Comparison of ENCODE assay signal across 8 cellular contexts in the genomic region with DNA sequence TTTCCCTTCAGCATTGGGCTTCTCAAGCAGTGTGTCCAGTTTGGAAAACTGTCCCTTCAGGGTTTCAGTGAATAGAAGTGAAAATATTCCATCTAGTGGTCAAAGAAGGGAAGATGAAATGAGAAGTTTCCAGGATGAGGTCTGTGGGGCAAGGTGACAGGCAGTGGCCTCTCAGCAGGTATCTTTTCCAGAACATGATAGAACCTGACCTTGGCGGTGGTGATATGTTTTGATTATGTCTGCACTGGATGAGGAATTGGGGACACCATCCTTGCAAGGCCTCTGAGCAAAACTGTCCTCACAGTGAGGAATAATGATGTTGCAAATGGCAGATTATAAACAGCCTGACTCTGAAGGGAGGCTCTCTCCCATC. TPM values are rescaled to one million over a fixed set of nuclear protein-coding genes. Genes with fewer than 3 reads are reported as not detected.
A peak's percentile ranks its signal among the peaks of the same experiment; 100 is the strongest.
DNase-seq lines count a peak whose midpoint lies in the region; ATAC-seq and TF ChIP-seq lines count a peak whose summit lies in the region.

No MANE protein-coding gene starts in this region.

- no peak overlapping the region for H3K4me2 ChIP-seq in Karpas-422 (ENCODE audit: low read depth, low read length, poor library complexity, severe bottlenecking)

- no peaks in the 10 kb centered on the region for H3K4me1 ChIP-seq in Karpas-422 (ENCODE audit: low read length)

- no peak for ATAC-seq in HG03159 (IDR thresholded peaks at IDR 0.05; ENCODE audit: unreplicated experiment)

- H3K36me3 ChIP-seq in BJ (ENCODE audit: control insufficient read depth, insufficient read depth, low read length) (peaks cover 6% of the 10 kb centered on the region), brain microvascular endothelial cell (replicated peaks) (no peaks in the 10 kb centered on the region), Karpas-422 (ENCODE audit: insufficient read depth, low read length) (peaks cover 43% of the 10 kb centered on the region)

- in situ Hi-C loops in brain microvascular endothelial cell (cut with HindIII; ENCODE audit: low pct_ligation_motif_present, low sequenced_read_pairs), result no loop called here

- H3K27me3 ChIP-seq in BJ (ENCODE audit: control insufficient read depth, insufficient read depth, low read length) (no peaks in the 10 kb centered on the region), brain microvascular endothelial cell (replicated peaks) (no peaks in the 10 kb centered on the region), Karpas-422 (ENCODE audit: low read length) (no peaks in the 10 kb centered on the region)

- H2AFZ ChIP-seq in Karpas-422 (ENCODE audit: low read length), result no peak overlapping the region

- peak; percentile 41 for TF ChIP-seq CTCF in BJ (IDR thresholded peaks at IDR 0.05; ENCODE audit: insufficient read depth, low read depth, low read length)
- TF ChIP-seq CTCF in brain microvascular endothelial cell (IDR thresholded peaks at IDR 0.05; ENCODE audit: low read depth, low read length, missing control alignments), result peak; percentile 41

- no peaks in the 10 kb centered on the region for H3K9me2 ChIP-seq in Karpas-422 (replicated peaks; ENCODE audit: insufficient read depth, low read length)

- peaks cover 52% of the 10 kb centered on the region for H3K79me2 ChIP-seq in Karpas-422 (ENCODE audit: low read length)

- no peak overlapping the region for H3K9ac ChIP-seq in Karpas-422 (ENCODE audit: low read length)

- H3K9me3 ChIP-seq in Karpas-422 (ENCODE audit: low read length), result no peaks in the 10 kb centered on the region

- DNase-seq in BJ (ENCODE audit: low read depth) (no peak), LHCN-M2 (ENCODE audit: low read depth) (peak; percentile 38), brain microvascular endothelial cell (no peak), midbrain (lab: John Stamatoyannopoulos, UW) (peak; percentile 31), caudate nucleus (lab: John Stamatoyannopoulos, UW) (no peak), Karpas-422 (no peak), inferior parietal cortex (ENCODE audit: extremely low spot score) (no peak)

- H3K27ac ChIP-seq in brain microvascular endothelial cell (no peak overlapping the region), caudate nucleus (ENCODE audit: low read depth, low read length) (no peak overlapping the region), Karpas-422 (ENCODE audit: low read length) (no peak overlapping the region)

- CTCF ChIA-PET in BJ (lab: Yijun Ruan, JAX), result no interaction called here

- POLR2A ChIA-PET in BJ (lab: Charles Lee), result no interaction called here

- no peaks in the 10 kb centered on the region; the same call in 1 of the 2 replicates for H4K20me1 ChIP-seq in Karpas-422 (ENCODE audit: insufficient read depth, low read depth, low read length)

- H3K4me3 ChIP-seq in BJ (ENCODE audit: low read depth, low read length), result no peak overlapping the region
- no peak overlapping the region for H3K4me3 ChIP-seq in brain microvascular endothelial cell (ENCODE audit: low read depth, low read length)
- H3K4me3 ChIP-seq in Karpas-422 (ENCODE audit: low read length), result no peak overlapping the region

RNA-seq across cellular contexts. Expression of a gene that starts 4.7 kb away (rescaled TPM):
- polyA plus RNA-seq in BJ (2011; rRNA removed), result 0.15 TPM in 1 of 2 replicates, not detected in the other
- polyA minus RNA-seq in BJ (2011; rRNA and poly(A)+ RNA removed), result 0.21 TPM in 1 of 2 replicates, not detected in the other
- not detected in 2 replicates for total RNA-seq in LHCN-M2 (2014; rRNA removed)
- polyA plus RNA-seq in LHCN-M2 (2012), result 0.13 TPM
- total RNA-seq in Karpas-422 (2014; rRNA removed; shearing (Covaris generic); ENCODE audit: low replicate concordance), result not detected in 2 replicates

RNA-seq across cellular contexts. Expression of a gene that starts 23.6 kb away (rescaled TPM):
- 30.6 and 84.4 TPM in 2 replicates for polyA plus RNA-seq in BJ (2011; rRNA removed)
- polyA minus RNA-seq in BJ (2011; rRNA and poly(A)+ RNA removed), result 18.6 and 25.8 TPM in 2 replicates
- total RNA-seq in LHCN-M2 (2014; rRNA removed), result 52.8 and 55.4 TPM in 2 replicates
- polyA plus RNA-seq in LHCN-M2 (2012), result 61.6 TPM
- 84.9 and 136 TPM in 2 replicates for total RNA-seq in Karpas-422 (2014; rRNA removed; shearing (Covaris generic); ENCODE audit: low replicate concordance)

RNA-seq across cellular contexts. Expression of a gene that starts 34.3 kb away (rescaled TPM):
- 5.9 and 7.7 TPM in 2 replicates for polyA plus RNA-seq in BJ (2011; rRNA removed)
- 3.1 and 4.6 TPM in 2 replicates for polyA minus RNA-seq in BJ (2011; rRNA and poly(A)+ RNA removed)
- total RNA-seq in LHCN-M2 (2014; rRNA removed), result 17.6 and 23.1 TPM in 2 replicates
- 24.1 TPM for polyA plus RNA-seq in LHCN-M2 (2012)
- 0.83 and 1.2 TPM in 2 replicates for total RNA-seq in Karpas-422 (2014; rRNA removed; shearing (Covaris generic); ENCODE audit: low replicate concordance)

RNA-seq across cellular contexts. Expression of a gene that starts 48.9 kb away (rescaled TPM):
- polyA plus RNA-seq in BJ (2011; rRNA removed), result 27.7 and 33.8 TPM in 2 replicates
- polyA minus RNA-seq in BJ (2011; rRNA and poly(A)+ RNA removed), result 36.1 and 60.8 TPM in 2 replicates
- 13.9 and 17.4 TPM in 2 replicates for total RNA-seq in LHCN-M2 (2014; rRNA removed)
- 12.8 TPM for polyA plus RNA-seq in LHCN-M2 (2012)
- total RNA-seq in Karpas-422 (2014; rRNA removed; shearing (Covaris generic); ENCODE audit: low replicate concordance), result 15.2 and 16.0 TPM in 2 replicates

RNA-seq across cellular contexts. Expression of a gene that starts 58.1 kb away (rescaled TPM):
- polyA plus RNA-seq in BJ (2011; rRNA removed), result 0.01 and 0.02 TPM in 2 replicates
- polyA minus RNA-seq in BJ (2011; rRNA and poly(A)+ RNA removed), result 0.05 TPM in 1 of 2 replicates, not detected in the other
- total RNA-seq in LHCN-M2 (2014; rRNA removed), result not detected in 2 replicates
- 0.13 TPM for polyA plus RNA-seq in LHCN-M2 (2012)
- not detected in 2 replicates for total RNA-seq in Karpas-422 (2014; rRNA removed; shearing (Covaris generic); ENCODE audit: low replicate concordance)

Comparison
In these comparisons a context has a peak if more than half of its experiments do, and no peak if none do; other contexts are left out.
1. DNase-seq: peak in LHCN-M2 (single experiment) and midbrain (single experiment); none in BJ (single experiment), brain microvascular endothelial cell (single experiment), caudate nucleus (0 of 61), Karpas-422 (single experiment) and inferior parietal cortex (single experiment).